ENCODE assay signal across 1 cellular context in the genomic region with DNA sequence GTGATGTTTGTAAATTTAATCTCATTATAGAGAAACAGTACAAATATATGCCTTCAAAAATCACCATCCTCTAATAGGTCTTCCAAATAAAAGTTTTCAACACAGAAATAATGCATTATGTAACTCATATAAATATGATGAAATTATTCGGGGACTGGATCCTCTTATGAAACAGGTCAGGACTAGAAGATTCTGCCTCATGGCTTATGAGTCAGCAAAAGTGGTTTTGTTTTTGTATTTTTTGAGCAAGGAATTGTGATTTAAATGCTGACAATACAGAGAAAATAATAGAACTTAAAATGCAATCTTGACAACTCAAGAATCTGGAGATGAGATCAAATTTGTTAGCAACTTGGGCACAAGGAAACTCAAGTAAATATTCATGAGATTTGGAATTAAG.
TF ChIP-seq lines count a peak whose summit lies in the region.

No MANE protein-coding gene starts in this region.

TF ChIP-seq in IMR-90, 13 proteins besides CTCF, POLR2A, EP300 and RAD21 (continued from another document):
- TF ChIP-seq RFX5 (IDR thresholded peaks at IDR 0.05; ENCODE audit: low read depth, low read length) (no peak), MXI1 (IDR thresholded peaks at IDR 0.05; ENCODE audit: borderline replicate concordance, low read depth, low read length) (no peak)
